Comparison of ENCODE assay signal across 20 cellular contexts in genomic region chr3:72143322-72143721, GRCh38.
DNase-seq lines count a peak whose midpoint lies in the region; ATAC-seq, FAIRE-seq and TF ChIP-seq lines count a peak whose summit lies in the region.
"Had no signal": no experiment of that assay in that cellular context is flagged by ENCODE, and none has a peak within 500 bp of the region (broad histone marks: within the 10 kb centered on the region; RNA-seq: fewer than 3 reads in every experiment).

No MANE protein-coding gene starts in this region.

- peak; percentile 15 for DNase-seq in CD1c-positive myeloid dendritic cell (ENCODE audit: extremely low spot score)
- peak; percentile 35 for DNase-seq in MG63
- peak; percentile 56 to 80 (median 62) for DNase-seq in K562 (ENCODE audit: extremely low read depth in 1 of 4, low spot score in 3 of 4)
- no peak for DNase-seq in mucosa of descending colon
- DNase-seq in heart left ventricle, result no peak
- no peak for DNase-seq in AML-193 (lab: John Stamatoyannopoulos, UW)
- no peak for DNase-seq in DMS 273 treated with DMSO at 0.1 percent for 48 hours (lab: John Stamatoyannopoulos, UW)
- DNase-seq in Kasumi-1 (lab: John Stamatoyannopoulos, UW), result no peak
- DNase-seq: activated CD4-positive, alpha-beta T cell treated with anti-CD3 and anti-CD28 coated beads for 4 hours; activated effector memory CD4-positive, alpha-beta T cell treated with Interleukin-2 at 50 U/mL for 16 hours; KBM-7; NCI-H1105; NCI-H526 treated with DMSO at 0.1 percent for 48 hours; nucleus accumbens; sigmoid colon; stimulated activated naive CD8-positive, alpha-beta T cell treated with anti-CD3 and anti-CD28 coated beads, Interleukin-15, Interleukin-2, amounts not matched to agents 100 U/mL and 50 U/mL, for 24 hours; trophoblast cell had no signal

- H3K27me3 ChIP-seq in MG63 (no peaks in the 10 kb centered on the region), K562 (ENCODE audit: control insufficient read depth in 2 of 2, insufficient read depth in 2 of 2, low read length in 2 of 2) (no peaks in the 10 kb centered on the region), heart left ventricle (no peaks in the 10 kb centered on the region)
- H3K27me3 ChIP-seq: gastroesophageal sphincter, sigmoid colon had no signal

- H3K9ac ChIP-seq in K562 (ENCODE audit: insufficient read depth in 1 of 2, low read depth in 2 of 2, low read length in 2 of 2), result no peak overlapping the region; a peak in 1 of 4 replicates

- H2AFZ ChIP-seq in K562 (ENCODE audit: low read depth, low read length), result peak overlapping the region; percentile 77

- FAIRE-seq in K562 (lab: Jason Lieb, UNC), result peak; percentile 91

- TF ChIP-seq CTCF in K562 (IDR thresholded peaks at IDR 0.05 in 2 of 3, conservative IDR thresholded peaks at IDR 0.05 in 1 of 3; ENCODE audit: insufficient read depth in 2 of 3, low read depth in 1 of 3, low read length in 3 of 3) (no peak; a peak in 1 of 6 replicates), mucosa of descending colon (IDR thresholded peaks at IDR 0.05) (no peak), heart left ventricle (IDR thresholded peaks at IDR 0.05) (no peak)

- in situ Hi-C loops in K562 (cut with MboI), result no loop called here

- H3K36me3 ChIP-seq in MG63 (no peaks in the 10 kb centered on the region), K562 (ENCODE audit: control insufficient read depth, insufficient read depth, low read length) (no peaks in the 10 kb centered on the region), mucosa of descending colon (ENCODE audit: low read depth) (no peaks in the 10 kb centered on the region), heart left ventricle (no peaks in the 10 kb centered on the region)
- H3K36me3 ChIP-seq: adrenal gland, gastroesophageal sphincter, sigmoid colon had no signal

- H3K4me3 ChIP-seq in MG63, result no peak overlapping the region
- no peak overlapping the region for H3K4me3 ChIP-seq in K562
- no peak overlapping the region for H3K4me3 ChIP-seq in mucosa of descending colon
- no peak overlapping the region for H3K4me3 ChIP-seq in heart left ventricle
- H3K4me3 ChIP-seq: adrenal gland, gastroesophageal sphincter, sigmoid colon had no signal

- no peaks in the 10 kb centered on the region for H3K79me2 ChIP-seq in K562 (ENCODE audit: control insufficient read depth, insufficient read depth, low read length)

- H3K4me2 ChIP-seq in K562 (ENCODE audit: insufficient read depth, low read length), result no peak overlapping the region

- intact Hi-C loops in K562 (cut with micrococcal nuclease), result no loop called here
- intact Hi-C loops in mucosa of descending colon (cut with DNase I, micrococcal nuclease), result no loop called here
- intact Hi-C loops in heart left ventricle (cut with DNase I), result no loop called here

- 26% methylated on average over 7 of the region's 7 CpGs for WGBS in K562 (ENCODE audit: insufficient coverage, low coverage, missing lambda C conversion rate)
- 95 to 96% (median 95%) methylated on average over 7 of the region's 7 CpGs for WGBS in heart left ventricle, 4 donors

- BruUV-seq in K562 (replicated peaks; lab: Mats Ljungman, UMichigan), result no TSS peak

- H3K9me1 ChIP-seq in K562 (ENCODE audit: control insufficient read depth, insufficient read depth, low read length), result no peaks in the 10 kb centered on the region

- POLR2A ChIA-PET in K562 (lab: Yijun Ruan, JAX), result interaction anchor here (0.6 to 1.2 kb wide), 4 partner anchors 14 to 26 kb away, joined by 3 to 7 read pairs (median 3); no protein-coding TSS in a partner anchor

- TF ChIP-seq POLR2A in K562 (conservative IDR thresholded peaks at IDR 0.05) (no peak), heart left ventricle (IDR thresholded peaks at IDR 0.05) (no peak)

- peak; percentile 42; the same call in 1 of the 2 replicates for TF ChIP-seq EP300 in K562 (IDR thresholded peaks at IDR 0.05; ENCODE audit: low read length)

- CTCF ChIA-PET in K562 (lab: Yijun Ruan, JAX; ENCODE audit: low intra/inter-chr PET ratio), result no interaction called here

- H3K9me3 ChIP-seq in MG63, result no peaks in the 10 kb centered on the region
- no peaks in the 10 kb centered on the region; the same call in 1 of the 2 replicates for H3K9me3 ChIP-seq in K562 (replicated peaks; ENCODE audit: control insufficient read depth, insufficient read depth, low read depth, low read length)
- H3K9me3 ChIP-seq in mucosa of descending colon, result no peaks in the 10 kb centered on the region
- H3K9me3 ChIP-seq in heart left ventricle, result peaks cover 0 to 3% (median 0%) of the 10 kb centered on the region in 12 donors
- H3K9me3 ChIP-seq: adrenal gland, gastroesophageal sphincter, sigmoid colon had no signal

- peak in 1 of 2 experiments; percentile 11; a peak in 1 of 4 replicates for TF ChIP-seq RAD21 in K562 (CRISPR knock-in tag; conservative IDR thresholded peaks at IDR 0.05 in 1 of 2, IDR thresholded peaks at IDR 0.05 in 1 of 2)

- H3K27ac ChIP-seq in K562 (ENCODE audit: extremely low read depth, low read depth, low read length) (peak overlapping the region; percentile 44; the same call in 1 of the 3 replicates), heart left ventricle (no peak overlapping the region)
- H3K27ac ChIP-seq: adrenal gland, gastroesophageal sphincter, HL-60, sigmoid colon had no signal

- H4K20me1 ChIP-seq in K562 (replicated peaks; ENCODE audit: control insufficient read depth, insufficient read depth, low read length), result no peaks in the 10 kb centered on the region

- H3K4me1 ChIP-seq in K562 (replicated peaks in 1 of 2; ENCODE audit: control insufficient read depth in 2 of 2, insufficient read depth in 2 of 2, low read length in 2 of 2), result peaks cover 5 to 45% of the 10 kb centered on the region in 2 experiments; a peak in 4 of 5 replicates
- no peaks in the 10 kb centered on the region for H3K4me1 ChIP-seq in mucosa of descending colon (ENCODE audit: low read depth)
- H3K4me1 ChIP-seq in heart left ventricle, result peaks cover 0 to 27% (median 4%) of the 10 kb centered on the region in 12 donors

- ATAC-seq in K562 (peak; percentile 64), mucosa of descending colon (peak; percentile 17), heart left ventricle (no peak)
- ATAC-seq: gastroesophageal sphincter; stimulated activated naive CD8-positive, alpha-beta T cell treated with anti-CD3 and anti-CD28 coated beads, Interleukin-15, Interleukin-2, amounts not matched to agents 100 U/mL and 50 U/mL, for 24 hours had no signal

TF ChIP-seq in K562, 482 proteins besides CTCF, POLR2A, EP300 and RAD21 (continues in another document):
- TF ChIP-seq MYC (IDR thresholded peaks at IDR 0.05; ENCODE audit: low read depth, low read length), result peak; percentile 45; the same call in 1 of the 2 replicates
- no peak for TF ChIP-seq MYC (CRISPR knock-in tag; IDR thresholded peaks at IDR 0.05; ENCODE audit: borderline replicate concordance, low read depth)
- TF ChIP-seq U2AF1 (optimal IDR thresholded peaks at IDR 0.05; ENCODE audit: low read depth, low read length), result no peak
- TF ChIP-seq TGIF2 (CRISPR knock-in tag; IDR thresholded peaks at IDR 0.05), result no peak
- TF ChIP-seq GATAD2A (IDR thresholded peaks at IDR 0.05), result no peak
- TF ChIP-seq HSF4 (CRISPR knock-in tag; IDR thresholded peaks at IDR 0.05; ENCODE audit: borderline replicate concordance), result peak; percentile 9; the same call in 1 of the 2 replicates
- no peak for TF ChIP-seq EWSR1 (IDR thresholded peaks at IDR 0.05; ENCODE audit: borderline replicate concordance, low read depth, partially characterized antibody)
- no peak for TF ChIP-seq NR2F6 (CRISPR knock-in tag; IDR thresholded peaks at IDR 0.05)
- no peak for TF ChIP-seq PML (IDR thresholded peaks at IDR 0.05; ENCODE audit: low read length)
- TF ChIP-seq TEAD4 (IDR thresholded peaks at IDR 0.05; ENCODE audit: low read length), result peak; percentile 33; the same call in 1 of the 2 replicates
- no peak for TF ChIP-seq TEAD4 (CRISPR knock-in tag; IDR thresholded peaks at IDR 0.05; ENCODE audit: borderline replicate concordance)
- TF ChIP-seq RBM14 (IDR thresholded peaks at IDR 0.05; ENCODE audit: borderline replicate concordance, insufficient read depth, low read depth, low read length), result no peak
- no peak for TF ChIP-seq HDAC6 (IDR thresholded peaks at IDR 0.05; ENCODE audit: low read depth, low read length)
- TF ChIP-seq ZBTB49 (CRISPR knock-in tag; IDR thresholded peaks at IDR 0.05; ENCODE audit: borderline replicate concordance), result no peak
- no peak for TF ChIP-seq ZNF23 (CRISPR knock-in tag; IDR thresholded peaks at IDR 0.05)
- TF ChIP-seq JUND (IDR thresholded peaks at IDR 0.05; ENCODE audit: borderline replicate concordance, low read depth, low read length), result peak; percentile 83
- peak; percentile 81; the same call in 2 of the 3 replicates for TF ChIP-seq JUND (tag; IDR thresholded peaks at IDR 0.05; ENCODE audit: borderline replicate concordance, low read depth, low read length)
- no peak for TF ChIP-seq XRCC4 (IDR thresholded peaks at IDR 0.05; ENCODE audit: extremely low read depth, insufficient read depth, insufficient read length)
- no peak for TF ChIP-seq POLR2AphosphoS5 (IDR thresholded peaks at IDR 0.05; ENCODE audit: control insufficient read depth, insufficient read depth, low read depth, low read length)
- no peak for TF ChIP-seq TCF7 (IDR thresholded peaks at IDR 0.05; ENCODE audit: borderline replicate concordance)
- no peak for TF ChIP-seq KAT7 (CRISPR knock-in tag; IDR thresholded peaks at IDR 0.05; ENCODE audit: borderline replicate concordance)
- TF ChIP-seq XRCC3 (IDR thresholded peaks at IDR 0.05), result no peak
- TF ChIP-seq POLR3A (IDR thresholded peaks at IDR 0.05; ENCODE audit: borderline replicate concordance, extremely low read depth, insufficient read depth, insufficient read length), result no peak

Comparison
In these comparisons a context has a peak if more than half of its experiments do, and no peak if none do; other contexts are left out.
1. DNase-seq: peak in CD1c-positive myeloid dendritic cell (single experiment), MG63 (single experiment) and K562 (4 of 4); none in mucosa of descending colon (0 of 3), heart left ventricle (0 of 5), AML-193 (0 of 2), DMS 273 treated with DMSO at 0.1 percent for 48 hours (single experiment) and Kasumi-1 (0 of 2).
2. ATAC-seq: peak in K562 (single experiment) and mucosa of descending colon (single experiment); none in heart left ventricle (0 of 4).